In the genomic region with DNA sequence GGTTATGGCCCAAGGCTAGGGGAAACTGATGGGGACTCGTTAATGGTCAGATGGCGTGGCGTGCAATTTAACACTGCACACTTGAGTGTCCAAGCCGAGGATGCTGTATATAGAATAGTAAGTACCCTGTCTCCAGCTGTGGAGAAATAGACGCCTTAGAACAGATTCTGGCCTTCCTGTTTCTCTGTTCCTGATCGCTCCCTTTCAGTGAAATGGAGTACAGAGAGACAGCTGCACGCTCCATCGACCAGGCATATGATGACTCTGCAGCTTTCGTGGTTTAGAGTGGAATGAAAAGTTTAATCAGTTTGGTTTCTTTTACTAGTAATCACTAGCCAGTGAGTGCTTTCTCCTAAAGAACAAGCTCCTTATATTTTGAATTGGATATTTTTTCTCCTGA, we compare ENCODE assay signal across 12 cellular contexts.
DNase-seq lines count a peak whose midpoint lies in the region; TF ChIP-seq lines count a peak whose summit lies in the region.
"Had no signal": no experiment of that assay in that cellular context is flagged by ENCODE, and none has a peak within 500 bp of the region (broad histone marks: within the 10 kb centered on the region; RNA-seq: fewer than 3 reads in every experiment).

No MANE protein-coding gene starts in this region.

- no peaks in the 10 kb centered on the region for H3K27me3 Mint-ChIP-seq in activated naive CD8-positive, alpha-beta T cell treated with anti-CD3 and anti-CD28 coated beads for 36 hours
- H3K27me3 Mint-ChIP-seq: activated CD4-positive, alpha-beta T cell treated with anti-CD3 and anti-CD28 coated beads for 36 hours; activated naive CD8-positive, alpha-beta T cell had no signal

- H3K4me1 ChIP-seq in neuronal stem cell (ENCODE audit: control insufficient read depth in 2 of 2, insufficient read depth in 1 of 2, low read depth in 1 of 2, low read length in 2 of 2), result peaks cover 0 to 10% of the 10 kb centered on the region in 2 donors
- H3K4me1 ChIP-seq: Caco-2 had no signal

- CTCF ChIA-PET in RWPE1 (lab: Yijun Ruan, JAX), result no interaction called here

- no CpG with 5 or more reads among the region's 9 CpGs for WGBS in neuronal stem cell (ENCODE audit: extremely low coverage in 2 of 2, insufficient read length in 2 of 2, insufficient replicate concordance in 1 of 2), 2 donors

- no peak overlapping the region for H3K27ac Mint-ChIP-seq in activated naive CD8-positive, alpha-beta T cell treated with anti-CD3 and anti-CD28 coated beads for 36 hours
- H3K27ac Mint-ChIP-seq: activated CD4-positive, alpha-beta T cell treated with anti-CD3 and anti-CD28 coated beads for 36 hours; activated naive CD8-positive, alpha-beta T cell had no signal

- H3K4me3 ChIP-seq in brain microvascular endothelial cell (ENCODE audit: low read depth, low read length), result no peak overlapping the region
- no peak overlapping the region for H3K4me3 ChIP-seq in neuronal stem cell (ENCODE audit: low read length in 2 of 2)
- H3K4me3 ChIP-seq in H7 (ENCODE audit: insufficient read depth, low read depth, low read length), result no peak overlapping the region

- H2AK5ac ChIP-seq in neuronal stem cell (ENCODE audit: low read depth, low read length), result no peak overlapping the region

- no peak overlapping the region for H3K23ac ChIP-seq in neuronal stem cell (ENCODE audit: low read depth, low read length, poor library complexity)

- in situ Hi-C loops in brain microvascular endothelial cell (cut with HindIII; ENCODE audit: low pct_ligation_motif_present, low sequenced_read_pairs), result no loop called here

- H2BK120ac ChIP-seq in neuronal stem cell (ENCODE audit: low read depth, low read length), result no peak overlapping the region

- H3K79me1 ChIP-seq in neuronal stem cell (ENCODE audit: low read depth, low read length), result peaks cover 2% of the 10 kb centered on the region

- H3K14ac ChIP-seq in neuronal stem cell (ENCODE audit: low read length), result no peak overlapping the region

- H3K9ac ChIP-seq in neuronal stem cell (ENCODE audit: low read depth, low read length, poor library complexity), result no peak overlapping the region

- no peak overlapping the region for H3K4me3 Mint-ChIP-seq in activated naive CD8-positive, alpha-beta T cell treated with anti-CD3 and anti-CD28 coated beads for 36 hours
- H3K4me3 Mint-ChIP-seq: activated CD4-positive, alpha-beta T cell treated with anti-CD3 and anti-CD28 coated beads for 36 hours; activated naive CD8-positive, alpha-beta T cell had no signal

- H2BK15ac ChIP-seq in neuronal stem cell (ENCODE audit: low read length), result no peak overlapping the region

- H3K27ac ChIP-seq in brain microvascular endothelial cell (no peak overlapping the region), neuronal stem cell (replicated peaks; ENCODE audit: low read length) (no peak overlapping the region), RWPE1 (no peak overlapping the region)

- H3K36me3 ChIP-seq in brain microvascular endothelial cell (replicated peaks) (peaks cover 7% of the 10 kb centered on the region), neuronal stem cell (replicated peaks in 1 of 2; ENCODE audit: control insufficient read depth in 2 of 2, insufficient read depth in 2 of 2, low read length in 2 of 2) (no peaks in the 10 kb centered on the region), H7 (replicated peaks; ENCODE audit: control insufficient read depth, insufficient read depth, low read length) (no peaks in the 10 kb centered on the region)

- no peak overlapping the region for H4K91ac ChIP-seq in neuronal stem cell (ENCODE audit: low read depth, low read length, poor library complexity)

- H3K27me3 ChIP-seq in brain microvascular endothelial cell (replicated peaks) (no peaks in the 10 kb centered on the region), neuronal stem cell (ENCODE audit: control insufficient read depth in 3 of 3, insufficient read depth in 3 of 3, low read depth in 1 of 3, low read length in 3 of 3) (no peaks in the 10 kb centered on the region), H7 (ENCODE audit: control insufficient read depth, insufficient read depth, low read length) (no peaks in the 10 kb centered on the region)

- no peak overlapping the region for H3K4me2 ChIP-seq in neuronal stem cell (ENCODE audit: insufficient read depth, low read length, poor library complexity, severe bottlenecking)

- TF ChIP-seq CTCF in brain microvascular endothelial cell (IDR thresholded peaks at IDR 0.05; ENCODE audit: low read depth, low read length, missing control alignments), result no peak
- TF ChIP-seq CTCF in RWPE1 (conservative IDR thresholded peaks at IDR 0.05; ENCODE audit: low read depth), result no peak

- H2BK12ac ChIP-seq in neuronal stem cell (ENCODE audit: low read length), result no peak overlapping the region

- H3K18ac ChIP-seq in neuronal stem cell (ENCODE audit: low read length), result no peak overlapping the region

- H3K36me3 Mint-ChIP-seq in activated naive CD8-positive, alpha-beta T cell treated with anti-CD3 and anti-CD28 coated beads for 36 hours, result no peaks in the 10 kb centered on the region
- H3K36me3 Mint-ChIP-seq: activated naive CD8-positive, alpha-beta T cell had no signal

- H3K9me3 ChIP-seq in neuronal stem cell (replicated peaks in 1 of 2; ENCODE audit: control insufficient read depth in 2 of 2, insufficient read depth in 1 of 2, low read depth in 1 of 2, low read length in 2 of 2), result peaks cover 0 to 11% of the 10 kb centered on the region in 2 donors
- H3K9me3 ChIP-seq: Caco-2 had no signal

- H2AFZ ChIP-seq in neuronal stem cell (ENCODE audit: low read length), result peak overlapping the region; percentile 1

- no peak overlapping the region for H4K8ac ChIP-seq in neuronal stem cell (ENCODE audit: low read depth, low read length)

- no peak overlapping the region for H3K4ac ChIP-seq in neuronal stem cell (ENCODE audit: low read length)

- no peak overlapping the region for H2BK5ac ChIP-seq in neuronal stem cell (ENCODE audit: low read length)

- H3K9me3 Mint-ChIP-seq in activated naive CD8-positive, alpha-beta T cell treated with anti-CD3 and anti-CD28 coated beads for 36 hours, result no peaks in the 10 kb centered on the region

- POLR2A ChIA-PET in RWPE1 (lab: Yijun Ruan, JAX; ENCODE audit: low non-redundant PET), result no interaction called here

- H3K4me1 Mint-ChIP-seq in activated naive CD8-positive, alpha-beta T cell treated with anti-CD3 and anti-CD28 coated beads for 36 hours, result no peaks in the 10 kb centered on the region
- H3K4me1 Mint-ChIP-seq: activated CD4-positive, alpha-beta T cell treated with anti-CD3 and anti-CD28 coated beads for 36 hours had no signal

- DNase-seq in EH (ENCODE audit: low read depth), result peak; percentile 41
- peak; percentile 6 to 16 for DNase-seq in Kasumi-1 (lab: John Stamatoyannopoulos, UW)
- DNase-seq in brain microvascular endothelial cell, result peak; percentile 23
- DNase-seq in neuronal stem cell (ENCODE audit: low spot score), result no peak
- DNase-seq in SKM-1 (lab: John Stamatoyannopoulos, UW; ENCODE audit: unreplicated experiment), result no peak
- DNase-seq in H7, result no peak
- no peak for DNase-seq in RWPE1 (ENCODE audit: low spot score)
- no peak for DNase-seq in activated naive CD8-positive, alpha-beta T cell treated with anti-CD3 and anti-CD28 coated beads for 36 hours
- DNase-seq: activated CD4-positive, alpha-beta T cell treated with anti-CD3 and anti-CD28 coated beads for 36 hours; Caco-2; NCI-H82 had no signal

Comparison
In these comparisons a context has a peak if more than half of its experiments do, and no peak if none do; other contexts are left out.
1. DNase-seq: peak in EH (single experiment), Kasumi-1 (2 of 2) and brain microvascular endothelial cell (single experiment); none in neuronal stem cell (single experiment), SKM-1 (single experiment), H7 (single experiment), RWPE1 (single experiment) and activated naive CD8-positive, alpha-beta T cell treated with anti-CD3 and anti-CD28 coated beads for 36 hours (single experiment).